1 cellular context compared by ENCODE assay signal in genomic region chr6:30781697-30782424, GRCh38.
TF ChIP-seq lines count a peak whose summit lies in the region.

No MANE protein-coding gene starts in this region.

TF ChIP-seq in liver, 16 proteins besides CTCF, POLR2A, EP300 and RAD21 (continued from another document):
- TF ChIP-seq, protein P1, sequence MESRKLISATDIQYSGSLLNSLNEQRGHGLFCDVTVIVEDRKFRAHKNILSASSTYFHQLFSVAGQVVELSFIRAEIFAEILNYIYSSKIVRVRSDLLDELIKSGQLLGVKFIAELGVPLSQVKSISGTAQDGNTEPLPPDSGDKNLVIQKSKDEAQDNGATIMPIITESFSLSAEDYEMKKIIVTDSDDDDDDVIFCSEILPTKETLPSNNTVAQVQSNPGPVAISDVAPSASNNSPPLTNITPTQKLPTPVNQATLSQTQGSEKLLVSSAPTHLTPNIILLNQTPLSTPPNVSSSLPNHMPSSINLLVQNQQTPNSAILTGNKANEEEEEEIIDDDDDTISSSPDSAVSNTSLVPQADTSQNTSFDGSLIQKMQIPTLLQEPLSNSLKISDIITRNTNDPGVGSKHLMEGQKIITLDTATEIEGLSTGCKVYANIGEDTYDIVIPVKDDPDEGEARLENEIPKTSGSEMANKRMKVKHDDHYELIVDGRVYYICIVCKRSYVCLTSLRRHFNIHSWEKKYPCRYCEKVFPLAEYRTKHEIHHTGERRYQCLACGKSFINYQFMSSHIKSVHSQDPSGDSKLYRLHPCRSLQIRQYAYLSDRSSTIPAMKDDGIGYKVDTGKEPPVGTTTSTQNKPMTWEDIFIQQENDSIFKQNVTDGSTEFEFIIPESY (IDR thresholded peaks at IDR 0.05) = no peak
